ENCODE assay signal across 9 cellular contexts in the genomic region with DNA sequence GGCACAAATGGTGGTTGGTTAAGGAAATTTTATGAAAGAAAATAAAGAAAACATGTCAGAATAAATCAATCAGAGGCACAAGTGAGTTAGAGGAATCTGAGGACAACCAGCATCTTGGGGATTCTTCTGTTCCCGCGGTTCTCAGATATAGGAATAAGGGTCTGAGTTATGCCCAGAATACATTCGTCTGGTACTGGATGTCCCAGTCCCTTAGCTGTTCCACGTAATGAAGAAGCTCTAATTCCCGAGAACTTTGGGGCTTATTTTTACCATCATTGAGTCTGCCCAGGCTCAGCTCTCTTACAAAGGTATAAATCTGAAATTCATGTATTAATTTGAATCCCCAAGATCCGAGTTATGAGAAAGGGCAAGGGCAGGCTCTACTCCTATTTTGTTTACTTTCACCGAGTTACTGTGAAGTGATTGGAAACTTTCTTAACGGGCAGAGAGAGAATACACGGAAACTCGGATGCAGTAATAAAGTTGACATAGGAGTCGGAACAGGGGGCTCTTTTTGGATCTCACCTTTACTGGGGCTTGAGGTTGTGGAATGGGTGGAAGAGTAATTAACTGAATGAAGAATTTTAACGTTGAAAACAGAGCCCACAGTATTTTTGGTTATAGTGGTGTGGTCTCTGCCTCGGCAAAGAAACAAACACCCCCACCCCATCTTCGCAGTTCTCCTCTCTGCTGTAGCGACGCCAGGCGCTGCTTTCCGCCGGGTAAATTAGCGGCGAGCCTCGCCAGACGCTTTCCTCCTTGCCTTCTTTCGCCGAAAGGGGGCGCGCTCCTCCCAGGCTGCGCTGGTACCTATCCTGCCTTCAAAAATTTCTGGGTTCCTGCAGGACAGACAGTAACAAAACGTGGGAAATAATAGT. TPM values are rescaled to one million over a fixed set of nuclear protein-coding genes. Genes with fewer than 3 reads are reported as not detected.
DNase-seq lines count a peak whose midpoint lies in the region; ATAC-seq and TF ChIP-seq lines count a peak whose summit lies in the region.
"Had no signal": no experiment of that assay in that cellular context is flagged by ENCODE, and none has a peak within 500 bp of the region (broad histone marks: within the 10 kb centered on the region; RNA-seq: fewer than 3 reads in every experiment).

No MANE protein-coding gene starts in this region.

- H3K36me3 ChIP-seq in colonic mucosa (no peaks in the 10 kb centered on the region), upper lobe of right lung (no peaks in the 10 kb centered on the region)
- H3K36me3 ChIP-seq in CD8-positive, alpha-beta memory T cell (ENCODE audit: insufficient read depth, low read length) = no peaks in the 10 kb centered on the region

- no peak overlapping the region for H3K4me3 Mint-ChIP-seq in CD8-positive, alpha-beta memory T cell

- H3K4me3 ChIP-seq in colonic mucosa = no peak overlapping the region
- peak overlapping the region; percentile 10 for H3K4me3 ChIP-seq in upper lobe of right lung
- H3K4me3 ChIP-seq in CD8-positive, alpha-beta memory T cell (ENCODE audit: low read length) = no peak overlapping the region

- H3K27me3 ChIP-seq in colonic mucosa = peaks cover 45% of the 10 kb centered on the region
- peaks cover 71% of the 10 kb centered on the region for H3K27me3 ChIP-seq in upper lobe of right lung
- peaks cover 43% of the 10 kb centered on the region for H3K27me3 ChIP-seq in CD8-positive, alpha-beta memory T cell (ENCODE audit: insufficient read depth, low read length, poor library complexity, severe bottlenecking)

- H3K4me1 ChIP-seq in colonic mucosa (no peaks in the 10 kb centered on the region), upper lobe of right lung (peaks cover 6% of the 10 kb centered on the region)
- H3K4me1 ChIP-seq in CD8-positive, alpha-beta memory T cell (ENCODE audit: insufficient read depth, low read length) = no peaks in the 10 kb centered on the region

- peaks cover 0 to 4% (median 0%) of the 10 kb centered on the region in 5 donors for H3K9me3 Mint-ChIP-seq in CD8-positive, alpha-beta memory T cell

- CTCF ChIA-PET in CD8-positive, alpha-beta memory T cell (lab: Charles Lee) = no interaction called here

- ATAC-seq in Right ventricle myocardium inferior (no peak), upper lobe of right lung (peak; percentile 68), HG03196 (IDR thresholded peaks at IDR 0.05; ENCODE audit: unreplicated experiment) (no peak), HG02759 (IDR thresholded peaks at IDR 0.05; ENCODE audit: unreplicated experiment) (no peak)

- DNase-seq in Right ventricle myocardium inferior (ENCODE audit: missing footprints) (peak; percentile 76), cardiac septum (ENCODE audit: low spot score) (no peak), colonic mucosa (peak; percentile 61), lung microvascular endothelial cell (ENCODE audit: low read depth in 2 of 2) (peak; percentile 42 to 52), upper lobe of right lung (peak; percentile 76)
- no peak for DNase-seq in CD8-positive, alpha-beta memory T cell
- DNase-seq: DMS53 had no signal

- intact Hi-C loops in Right ventricle myocardium inferior (cut with DNase I) (no loop called here), cardiac septum (cut with DNase I) (loop anchor here (5.0 to 10.0 kb wide), 2 partner anchors 54 to 211 kb away; no protein-coding TSS in a partner anchor), colonic mucosa (cut with DNase I) (no loop called here), upper lobe of right lung (cut with DNase I) (no loop called here)

- H3K4me1 Mint-ChIP-seq in CD8-positive, alpha-beta memory T cell = peaks cover 8 to 18% (median 14%) of the 10 kb centered on the region in 3 donors

- H3K27me3 Mint-ChIP-seq in CD8-positive, alpha-beta memory T cell = peaks cover 49 to 79% of the 10 kb centered on the region in 2 donors

- no peaks in the 10 kb centered on the region for H3K36me3 Mint-ChIP-seq in CD8-positive, alpha-beta memory T cell

- peak; percentile 51 for TF ChIP-seq CTCF in colonic mucosa (IDR thresholded peaks at IDR 0.05)
- TF ChIP-seq CTCF in upper lobe of right lung (IDR thresholded peaks at IDR 0.05) = peak; percentile 67

- H3K9me3 ChIP-seq in colonic mucosa (no peaks in the 10 kb centered on the region), upper lobe of right lung (no peaks in the 10 kb centered on the region)
- H3K9me3 ChIP-seq in CD8-positive, alpha-beta memory T cell (ENCODE audit: low read length) = no peaks in the 10 kb centered on the region

- H3K27ac Mint-ChIP-seq in CD8-positive, alpha-beta memory T cell = no peak overlapping the region

- H3K9ac ChIP-seq in colonic mucosa (ENCODE audit: low read depth in 2 of 2, low read length in 2 of 2) = no peak overlapping the region

- H3K27ac ChIP-seq in colonic mucosa (no peak overlapping the region), upper lobe of right lung (no peak overlapping the region)
- H3K27ac ChIP-seq in CD8-positive, alpha-beta memory T cell (ENCODE audit: low read depth, low read length) = no peak overlapping the region

- POLR2A ChIA-PET in CD8-positive, alpha-beta memory T cell (lab: Charles Lee) = interaction anchor here (0.8 kb wide), 1 partner anchor 643 kb away, joined by 4 read pairs; no protein-coding TSS in a partner anchor

RNA-seq across cellular contexts. Expression of a gene that starts 7.1 kb away (rescaled TPM):
- total RNA-seq in Right ventricle myocardium inferior (46.3 TPM), cardiac septum (124 TPM), colonic mucosa (1 to 10 TPM; 1.5 to 2.5 TPM), lung microvascular endothelial cell (under 0.01 and 0.65 TPM in 2 replicates), upper lobe of right lung (25.9 TPM)
- not detected for total RNA-seq in CD8-positive, alpha-beta memory T cell
- polyA plus RNA-seq in CD8-positive, alpha-beta memory T cell = not detected

Comparison
In these comparisons a context has a peak if more than half of its experiments do, and no peak if none do; other contexts are left out.
1. DNase-seq: peak in Right ventricle myocardium inferior (single experiment), colonic mucosa (single experiment), lung microvascular endothelial cell (2 of 2) and upper lobe of right lung (single experiment); none in cardiac septum (single experiment) and CD8-positive, alpha-beta memory T cell (0 of 5).